In the genomic region with DNA sequence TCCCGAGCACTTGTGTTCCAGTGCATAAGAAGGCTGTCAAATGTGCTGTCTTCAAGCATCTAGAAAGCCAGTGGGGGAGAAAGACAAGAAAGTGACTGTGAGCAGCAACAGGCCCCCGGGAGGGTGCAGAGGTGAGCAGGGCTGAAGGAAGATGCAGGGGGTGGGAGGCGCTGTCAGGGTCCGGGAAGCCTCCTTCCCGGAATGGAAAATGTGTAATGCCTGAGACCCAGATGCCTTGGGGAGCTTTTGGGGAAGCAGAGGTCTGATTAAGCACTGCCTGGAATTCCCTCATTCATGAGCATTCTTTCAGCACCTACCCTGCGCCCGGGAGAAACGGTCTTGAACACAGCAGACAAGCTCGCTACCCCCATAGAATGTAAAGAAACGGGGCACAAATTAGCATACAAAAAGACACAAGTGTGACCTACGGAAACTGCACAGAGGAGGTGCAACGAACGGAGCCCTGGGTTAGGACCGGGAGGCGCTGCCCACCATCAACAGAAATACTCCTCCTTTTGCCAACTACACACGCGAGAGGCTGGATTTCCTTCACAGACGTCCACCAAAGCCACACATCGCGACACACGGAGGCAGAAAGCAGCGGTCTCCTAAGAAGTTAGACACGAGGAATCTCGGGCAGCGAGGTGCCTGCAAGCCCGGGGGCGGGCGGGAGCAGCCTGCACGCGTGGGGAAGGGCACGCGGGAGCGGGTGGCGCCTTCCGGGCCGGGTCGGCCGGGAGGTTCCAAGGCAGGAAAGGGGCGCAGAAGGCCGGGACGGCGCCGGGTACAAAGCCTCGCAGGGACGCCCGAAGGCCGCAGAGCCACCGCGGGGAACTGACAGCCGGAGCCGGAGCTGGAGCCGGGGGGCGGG, we compare ENCODE assay signal across 1 cellular context.
TF ChIP-seq lines count a peak whose summit lies in the region.

No MANE protein-coding gene starts in this region.

TF ChIP-seq in K562, 482 proteins besides CTCF, POLR2A, EP300 and RAD21 (continued from another document):
- TF ChIP-seq, protein P1, sequence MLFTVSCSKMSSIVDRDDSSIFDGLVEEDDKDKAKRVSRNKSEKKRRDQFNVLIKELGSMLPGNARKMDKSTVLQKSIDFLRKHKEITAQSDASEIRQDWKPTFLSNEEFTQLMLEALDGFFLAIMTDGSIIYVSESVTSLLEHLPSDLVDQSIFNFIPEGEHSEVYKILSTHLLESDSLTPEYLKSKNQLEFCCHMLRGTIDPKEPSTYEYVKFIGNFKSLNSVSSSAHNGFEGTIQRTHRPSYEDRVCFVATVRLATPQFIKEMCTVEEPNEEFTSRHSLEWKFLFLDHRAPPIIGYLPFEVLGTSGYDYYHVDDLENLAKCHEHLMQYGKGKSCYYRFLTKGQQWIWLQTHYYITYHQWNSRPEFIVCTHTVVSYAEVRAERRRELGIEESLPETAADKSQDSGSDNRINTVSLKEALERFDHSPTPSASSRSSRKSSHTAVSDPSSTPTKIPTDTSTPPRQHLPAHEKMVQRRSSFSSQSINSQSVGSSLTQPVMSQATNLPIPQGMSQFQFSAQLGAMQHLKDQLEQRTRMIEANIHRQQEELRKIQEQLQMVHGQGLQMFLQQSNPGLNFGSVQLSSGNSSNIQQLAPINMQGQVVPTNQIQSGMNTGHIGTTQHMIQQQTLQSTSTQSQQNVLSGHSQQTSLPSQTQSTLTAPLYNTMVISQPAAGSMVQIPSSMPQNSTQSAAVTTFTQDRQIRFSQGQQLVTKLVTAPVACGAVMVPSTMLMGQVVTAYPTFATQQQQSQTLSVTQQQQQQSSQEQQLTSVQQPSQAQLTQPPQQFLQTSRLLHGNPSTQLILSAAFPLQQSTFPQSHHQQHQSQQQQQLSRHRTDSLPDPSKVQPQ (CRISPR knock-in tag; IDR thresholded peaks at IDR 0.05; ENCODE audit: borderline replicate concordance): no peak
- TF ChIP-seq ZNF212 (CRISPR knock-in tag; IDR thresholded peaks at IDR 0.05) (no peak), ZNF589 (CRISPR knock-in tag; IDR thresholded peaks at IDR 0.05; ENCODE audit: low read depth) (no peak), HDAC6 (IDR thresholded peaks at IDR 0.05; ENCODE audit: low read depth, low read length) (no peak), SRSF7 (optimal IDR thresholded peaks at IDR 0.05; ENCODE audit: low read depth, low read length) (no peak), HDAC1 (IDR thresholded peaks at IDR 0.05) (peak in 1 of 2 experiments; percentile 37; a peak in 1 of 4 replicates), SAFB (IDR thresholded peaks at IDR 0.05; ENCODE audit: borderline replicate concordance, low read depth, low read length) (peak; percentile 86), SRSF3 (IDR thresholded peaks at IDR 0.05; ENCODE audit: insufficient read depth, low read length) (no peak), SIN3A (IDR thresholded peaks at IDR 0.05; ENCODE audit: borderline replicate concordance in 2 of 2, control insufficient read depth in 1 of 2, low read depth in 2 of 2, low read length in 2 of 2) (peak in 1 of 2 experiments; percentile 67; a peak in 1 of 4 replicates), CBFA2T3 (IDR thresholded peaks at IDR 0.05) (0 out of 2 replicates have a peak, but pooled peaks have one; percentile 4), PPARD (CRISPR knock-in tag; IDR thresholded peaks at IDR 0.05) (no peak), EHMT2 (IDR thresholded peaks at IDR 0.05) (no peak), MTA3 (IDR thresholded peaks at IDR 0.05; ENCODE audit: borderline replicate concordance) (0 out of 2 replicates have a peak, but pooled peaks have one; percentile 11)
- TF ChIP-seq, protein P2, sequence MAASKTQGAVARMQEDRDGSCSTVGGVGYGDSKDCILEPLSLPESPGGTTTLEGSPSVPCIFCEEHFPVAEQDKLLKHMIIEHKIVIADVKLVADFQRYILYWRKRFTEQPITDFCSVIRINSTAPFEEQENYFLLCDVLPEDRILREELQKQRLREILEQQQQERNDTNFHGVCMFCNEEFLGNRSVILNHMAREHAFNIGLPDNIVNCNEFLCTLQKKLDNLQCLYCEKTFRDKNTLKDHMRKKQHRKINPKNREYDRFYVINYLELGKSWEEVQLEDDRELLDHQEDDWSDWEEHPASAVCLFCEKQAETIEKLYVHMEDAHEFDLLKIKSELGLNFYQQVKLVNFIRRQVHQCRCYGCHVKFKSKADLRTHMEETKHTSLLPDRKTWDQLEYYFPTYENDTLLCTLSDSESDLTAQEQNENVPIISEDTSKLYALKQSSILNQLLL (CRISPR knock-in tag; IDR thresholded peaks at IDR 0.05; ENCODE audit: borderline replicate concordance): no peak
- TF ChIP-seq, protein P3, sequence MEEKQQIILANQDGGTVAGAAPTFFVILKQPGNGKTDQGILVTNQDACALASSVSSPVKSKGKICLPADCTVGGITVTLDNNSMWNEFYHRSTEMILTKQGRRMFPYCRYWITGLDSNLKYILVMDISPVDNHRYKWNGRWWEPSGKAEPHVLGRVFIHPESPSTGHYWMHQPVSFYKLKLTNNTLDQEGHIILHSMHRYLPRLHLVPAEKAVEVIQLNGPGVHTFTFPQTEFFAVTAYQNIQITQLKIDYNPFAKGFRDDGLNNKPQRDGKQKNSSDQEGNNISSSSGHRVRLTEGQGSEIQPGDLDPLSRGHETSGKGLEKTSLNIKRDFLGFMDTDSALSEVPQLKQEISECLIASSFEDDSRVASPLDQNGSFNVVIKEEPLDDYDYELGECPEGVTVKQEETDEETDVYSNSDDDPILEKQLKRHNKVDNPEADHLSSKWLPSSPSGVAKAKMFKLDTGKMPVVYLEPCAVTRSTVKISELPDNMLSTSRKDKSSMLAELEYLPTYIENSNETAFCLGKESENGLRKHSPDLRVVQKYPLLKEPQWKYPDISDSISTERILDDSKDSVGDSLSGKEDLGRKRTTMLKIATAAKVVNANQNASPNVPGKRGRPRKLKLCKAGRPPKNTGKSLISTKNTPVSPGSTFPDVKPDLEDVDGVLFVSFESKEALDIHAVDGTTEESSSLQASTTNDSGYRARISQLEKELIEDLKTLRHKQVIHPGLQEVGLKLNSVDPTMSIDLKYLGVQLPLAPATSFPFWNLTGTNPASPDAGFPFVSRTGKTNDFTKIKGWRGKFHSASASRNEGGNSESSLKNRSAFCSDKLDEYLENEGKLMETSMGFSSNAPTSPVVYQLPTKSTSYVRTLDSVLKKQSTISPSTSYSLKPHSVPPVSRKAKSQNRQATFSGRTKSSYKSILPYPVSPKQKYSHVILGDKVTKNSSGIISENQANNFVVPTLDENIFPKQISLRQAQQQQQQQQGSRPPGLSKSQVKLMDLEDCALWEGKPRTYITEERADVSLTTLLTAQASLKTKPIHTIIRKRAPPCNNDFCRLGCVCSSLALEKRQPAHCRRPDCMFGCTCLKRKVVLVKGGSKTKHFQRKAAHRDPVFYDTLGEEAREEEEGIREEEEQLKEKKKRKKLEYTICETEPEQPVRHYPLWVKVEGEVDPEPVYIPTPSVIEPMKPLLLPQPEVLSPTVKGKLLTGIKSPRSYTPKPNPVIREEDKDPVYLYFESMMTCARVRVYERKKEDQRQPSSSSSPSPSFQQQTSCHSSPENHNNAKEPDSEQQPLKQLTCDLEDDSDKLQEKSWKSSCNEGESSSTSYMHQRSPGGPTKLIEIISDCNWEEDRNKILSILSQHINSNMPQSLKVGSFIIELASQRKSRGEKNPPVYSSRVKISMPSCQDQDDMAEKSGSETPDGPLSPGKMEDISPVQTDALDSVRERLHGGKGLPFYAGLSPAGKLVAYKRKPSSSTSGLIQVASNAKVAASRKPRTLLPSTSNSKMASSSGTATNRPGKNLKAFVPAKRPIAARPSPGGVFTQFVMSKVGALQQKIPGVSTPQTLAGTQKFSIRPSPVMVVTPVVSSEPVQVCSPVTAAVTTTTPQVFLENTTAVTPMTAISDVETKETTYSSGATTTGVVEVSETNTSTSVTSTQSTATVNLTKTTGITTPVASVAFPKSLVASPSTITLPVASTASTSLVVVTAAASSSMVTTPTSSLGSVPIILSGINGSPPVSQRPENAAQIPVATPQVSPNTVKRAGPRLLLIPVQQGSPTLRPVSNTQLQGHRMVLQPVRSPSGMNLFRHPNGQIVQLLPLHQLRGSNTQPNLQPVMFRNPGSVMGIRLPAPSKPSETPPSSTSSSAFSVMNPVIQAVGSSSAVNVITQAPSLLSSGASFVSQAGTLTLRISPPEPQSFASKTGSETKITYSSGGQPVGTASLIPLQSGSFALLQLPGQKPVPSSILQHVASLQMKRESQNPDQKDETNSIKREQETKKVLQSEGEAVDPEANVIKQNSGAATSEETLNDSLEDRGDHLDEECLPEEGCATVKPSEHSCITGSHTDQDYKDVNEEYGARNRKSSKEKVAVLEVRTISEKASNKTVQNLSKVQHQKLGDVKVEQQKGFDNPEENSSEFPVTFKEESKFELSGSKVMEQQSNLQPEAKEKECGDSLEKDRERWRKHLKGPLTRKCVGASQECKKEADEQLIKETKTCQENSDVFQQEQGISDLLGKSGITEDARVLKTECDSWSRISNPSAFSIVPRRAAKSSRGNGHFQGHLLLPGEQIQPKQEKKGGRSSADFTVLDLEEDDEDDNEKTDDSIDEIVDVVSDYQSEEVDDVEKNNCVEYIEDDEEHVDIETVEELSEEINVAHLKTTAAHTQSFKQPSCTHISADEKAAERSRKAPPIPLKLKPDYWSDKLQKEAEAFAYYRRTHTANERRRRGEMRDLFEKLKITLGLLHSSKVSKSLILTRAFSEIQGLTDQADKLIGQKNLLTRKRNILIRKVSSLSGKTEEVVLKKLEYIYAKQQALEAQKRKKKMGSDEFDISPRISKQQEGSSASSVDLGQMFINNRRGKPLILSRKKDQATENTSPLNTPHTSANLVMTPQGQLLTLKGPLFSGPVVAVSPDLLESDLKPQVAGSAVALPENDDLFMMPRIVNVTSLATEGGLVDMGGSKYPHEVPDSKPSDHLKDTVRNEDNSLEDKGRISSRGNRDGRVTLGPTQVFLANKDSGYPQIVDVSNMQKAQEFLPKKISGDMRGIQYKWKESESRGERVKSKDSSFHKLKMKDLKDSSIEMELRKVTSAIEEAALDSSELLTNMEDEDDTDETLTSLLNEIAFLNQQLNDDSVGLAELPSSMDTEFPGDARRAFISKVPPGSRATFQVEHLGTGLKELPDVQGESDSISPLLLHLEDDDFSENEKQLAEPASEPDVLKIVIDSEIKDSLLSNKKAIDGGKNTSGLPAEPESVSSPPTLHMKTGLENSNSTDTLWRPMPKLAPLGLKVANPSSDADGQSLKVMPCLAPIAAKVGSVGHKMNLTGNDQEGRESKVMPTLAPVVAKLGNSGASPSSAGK (IDR thresholded peaks at IDR 0.05): peak; percentile 60; the same call in 1 of the 2 replicates
